In the genomic region with DNA sequence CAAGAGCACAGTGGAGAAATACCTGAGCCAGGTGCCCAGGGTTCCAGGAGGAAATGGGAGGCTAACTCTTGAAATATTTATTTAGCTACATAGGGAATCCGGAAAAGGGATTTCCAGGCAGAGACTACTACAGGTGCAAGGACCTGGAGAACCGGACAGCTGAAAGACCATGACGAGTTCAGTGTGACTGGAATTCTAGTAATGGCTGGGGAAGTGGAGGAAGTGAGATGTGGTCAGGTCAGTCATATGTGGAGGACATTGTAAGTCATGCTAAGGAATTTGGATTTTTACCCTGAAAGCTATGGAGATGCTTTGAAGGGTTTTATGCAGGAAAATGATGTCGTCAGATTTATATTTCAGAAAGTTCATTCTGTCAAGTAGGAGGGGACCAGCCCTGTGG, we compare ENCODE assay signal across 8 cellular contexts. TPM values are rescaled to one million over a fixed set of nuclear protein-coding genes. Genes with fewer than 3 reads are reported as not detected.
DNase-seq lines count a peak whose midpoint lies in the region; ATAC-seq, FAIRE-seq and TF ChIP-seq lines count a peak whose summit lies in the region.

No MANE protein-coding gene starts in this region.

- peak overlapping the region; percentile 99 for H3K27ac Mint-ChIP-seq in activated T-cell treated with anti-CD3 and anti-CD28 coated beads, Interleukin-2, amount 50 U/mL, for 24 hours
- H3K27ac Mint-ChIP-seq in activated naive CD4-positive, alpha-beta T cell treated with anti-CD3 and anti-CD28 coated beads, Interleukin-2, amount 50 U/mL, for 72 hours, result peak overlapping the region; percentile 98

- no peak for DNase-seq in activated T-cell treated with anti-CD3 and anti-CD28 coated beads, Interleukin-2, amount 50 U/mL, for 24 hours
- DNase-seq in activated T-cell treated with anti-CD3 and anti-CD28 coated beads, Interleukin-2, amount 50 U/mL, for 48 hours, result no peak
- no peak for DNase-seq in activated naive CD4-positive, alpha-beta T cell treated with anti-CD3 and anti-CD28 coated beads, Interleukin-2, amount 50 U/mL, for 72 hours (ENCODE audit: low spot score in 2 of 2)
- DNase-seq in kidney (no peak), tibial artery (no peak), dedifferentiated amniotic fluid mesenchymal stem cell (ENCODE audit: extremely low spot score) (no peak), NCI-H226 (no peak)

- FAIRE-seq in kidney (lab: Jason Lieb, UNC), result no peak

- peaks cover 75% of the 10 kb centered on the region for H3K36me3 Mint-ChIP-seq in activated T-cell treated with anti-CD3 and anti-CD28 coated beads, Interleukin-2, amount 50 U/mL, for 24 hours (ENCODE audit: low read depth)
- peaks cover 35 to 67% of the 10 kb centered on the region in 2 donors for H3K36me3 Mint-ChIP-seq in activated naive CD4-positive, alpha-beta T cell treated with anti-CD3 and anti-CD28 coated beads, Interleukin-2, amount 50 U/mL, for 72 hours

- no peaks in the 10 kb centered on the region for H3K27me3 ChIP-seq in tibial artery

- H3K27me3 Mint-ChIP-seq in activated T-cell treated with anti-CD3 and anti-CD28 coated beads, Interleukin-2, amount 50 U/mL, for 24 hours, result no peaks in the 10 kb centered on the region

- no peak overlapping the region for H3K27ac ChIP-seq in kidney (ENCODE audit: low read depth in 2 of 2, low read length in 2 of 2)
- peak overlapping the region; percentile 96 to 99 for H3K27ac ChIP-seq in tibial artery

- no peaks in the 10 kb centered on the region for H3K9me3 Mint-ChIP-seq in activated T-cell treated with anti-CD3 and anti-CD28 coated beads, Interleukin-2, amount 50 U/mL, for 24 hours
- no peaks in the 10 kb centered on the region for H3K9me3 Mint-ChIP-seq in activated naive CD4-positive, alpha-beta T cell treated with anti-CD3 and anti-CD28 coated beads, Interleukin-2, amount 50 U/mL, for 72 hours

- H3K4me1 Mint-ChIP-seq in activated T-cell treated with anti-CD3 and anti-CD28 coated beads, Interleukin-2, amount 50 U/mL, for 24 hours (ENCODE audit: low read depth), result peaks cover 69% of the 10 kb centered on the region

- TF ChIP-seq CTCF in kidney (IDR thresholded peaks at IDR 0.05; ENCODE audit: borderline replicate concordance, extremely low read depth, insufficient read depth) (no peak), tibial artery (IDR thresholded peaks at IDR 0.05) (no peak)

- H3K4me1 ChIP-seq in kidney (ENCODE audit: control insufficient read depth in 1 of 2, insufficient read depth in 1 of 2, low read depth in 1 of 2, low read length in 2 of 2), result peaks cover 19 to 22% of the 10 kb centered on the region in 2 donors
- peaks cover 0 to 77% (median 55%) of the 10 kb centered on the region in 4 donors for H3K4me1 ChIP-seq in tibial artery

- no peak for ATAC-seq in activated naive CD4-positive, alpha-beta T cell treated with anti-CD3 and anti-CD28 coated beads, Interleukin-2, amount 50 U/mL, for 72 hours
- ATAC-seq in HG03175 (IDR thresholded peaks at IDR 0.05; ENCODE audit: unreplicated experiment), result no peak

- peak overlapping the region; percentile 95 for H3K4me3 Mint-ChIP-seq in activated T-cell treated with anti-CD3 and anti-CD28 coated beads, Interleukin-2, amount 50 U/mL, for 24 hours

- intact Hi-C loops in kidney (cut with DNase I) (no loop called here), tibial artery (cut with DNase I; ENCODE audit: low total_unique reads) (no loop called here)

- no peaks in the 10 kb centered on the region for H3K36me3 ChIP-seq in kidney (ENCODE audit: control insufficient read depth in 1 of 2, insufficient read depth in 2 of 2, low read length in 2 of 2)
- H3K36me3 ChIP-seq in tibial artery, result no peaks in the 10 kb centered on the region

- peak overlapping the region; percentile 15 to 46 for H3K4me3 ChIP-seq in kidney (ENCODE audit: low read length in 2 of 2)
- H3K4me3 ChIP-seq in tibial artery, result peak overlapping the region; percentile 83 to 97

- H3K9me3 ChIP-seq in kidney (ENCODE audit: control insufficient read depth in 1 of 2, low read length in 2 of 2) (no peaks in the 10 kb centered on the region), tibial artery (no peaks in the 10 kb centered on the region)

- H3K9ac ChIP-seq in kidney (ENCODE audit: low read length in 2 of 2), result peak overlapping the region in 1 of 2 donors; percentile 17

RNA-seq across cellular contexts. Expression of a gene that starts 1.8 kb away (rescaled TPM):
- total RNA-seq in activated naive CD4-positive, alpha-beta T cell treated with anti-CD3 and anti-CD28 coated beads, Interleukin-2, amount 50 U/mL, for 72 hours, result 100 to 1,000 TPM; 578 to 634 TPM
- 328 TPM for total RNA-seq in kidney
- 128 TPM for polyA plus RNA-seq in kidney (ENCODE audit: insufficient read depth, low read depth, low replicate concordance)

RNA-seq across cellular contexts. Expression of a gene that starts 54.7 kb away (rescaled TPM):
- 10 to 100 TPM; 81.8 to 84.1 TPM for total RNA-seq in activated naive CD4-positive, alpha-beta T cell treated with anti-CD3 and anti-CD28 coated beads, Interleukin-2, amount 50 U/mL, for 72 hours
- 95.5 TPM for total RNA-seq in kidney
- 110 TPM for polyA plus RNA-seq in kidney (ENCODE audit: insufficient read depth, low read depth, low replicate concordance)

Comparison
In these comparisons a context has a peak if more than half of its experiments do, and no peak if none do; other contexts are left out.
1. H3K27ac ChIP-seq: peak in tibial artery (2 of 2); none in kidney (0 of 2).